In the genomic region with DNA sequence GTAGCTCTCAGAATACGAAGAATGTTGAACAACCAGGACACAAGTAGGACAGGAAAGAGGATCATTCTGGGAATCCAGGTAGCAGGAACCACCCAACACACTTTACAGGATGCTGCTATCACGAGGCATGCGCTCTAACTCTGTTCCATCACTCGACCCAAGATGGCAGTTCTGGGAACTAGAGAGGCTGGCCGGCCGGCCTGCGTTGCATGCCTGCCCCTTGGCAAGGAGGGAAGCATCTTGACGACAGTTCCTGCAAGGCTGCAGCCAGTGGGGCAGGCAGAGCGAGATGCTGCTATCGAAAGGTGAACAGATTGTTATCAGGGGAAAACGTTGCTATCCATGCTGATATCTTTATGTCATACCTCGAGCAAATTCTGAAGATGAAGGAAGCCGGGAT, we compare ENCODE assay signal across 1 cellular context.
TF ChIP-seq lines count a peak whose summit lies in the region.

No MANE protein-coding gene starts in this region.

TF ChIP-seq in GM23338, 12 proteins besides CTCF, POLR2A, EP300 and RAD21:
- TF ChIP-seq, protein P1, sequence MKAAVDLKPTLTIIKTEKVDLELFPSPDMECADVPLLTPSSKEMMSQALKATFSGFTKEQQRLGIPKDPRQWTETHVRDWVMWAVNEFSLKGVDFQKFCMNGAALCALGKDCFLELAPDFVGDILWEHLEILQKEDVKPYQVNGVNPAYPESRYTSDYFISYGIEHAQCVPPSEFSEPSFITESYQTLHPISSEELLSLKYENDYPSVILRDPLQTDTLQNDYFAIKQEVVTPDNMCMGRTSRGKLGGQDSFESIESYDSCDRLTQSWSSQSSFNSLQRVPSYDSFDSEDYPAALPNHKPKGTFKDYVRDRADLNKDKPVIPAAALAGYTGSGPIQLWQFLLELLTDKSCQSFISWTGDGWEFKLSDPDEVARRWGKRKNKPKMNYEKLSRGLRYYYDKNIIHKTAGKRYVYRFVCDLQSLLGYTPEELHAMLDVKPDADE (IDR thresholded peaks at IDR 0.05), result no peak
- TF ChIP-seq, protein P2, sequence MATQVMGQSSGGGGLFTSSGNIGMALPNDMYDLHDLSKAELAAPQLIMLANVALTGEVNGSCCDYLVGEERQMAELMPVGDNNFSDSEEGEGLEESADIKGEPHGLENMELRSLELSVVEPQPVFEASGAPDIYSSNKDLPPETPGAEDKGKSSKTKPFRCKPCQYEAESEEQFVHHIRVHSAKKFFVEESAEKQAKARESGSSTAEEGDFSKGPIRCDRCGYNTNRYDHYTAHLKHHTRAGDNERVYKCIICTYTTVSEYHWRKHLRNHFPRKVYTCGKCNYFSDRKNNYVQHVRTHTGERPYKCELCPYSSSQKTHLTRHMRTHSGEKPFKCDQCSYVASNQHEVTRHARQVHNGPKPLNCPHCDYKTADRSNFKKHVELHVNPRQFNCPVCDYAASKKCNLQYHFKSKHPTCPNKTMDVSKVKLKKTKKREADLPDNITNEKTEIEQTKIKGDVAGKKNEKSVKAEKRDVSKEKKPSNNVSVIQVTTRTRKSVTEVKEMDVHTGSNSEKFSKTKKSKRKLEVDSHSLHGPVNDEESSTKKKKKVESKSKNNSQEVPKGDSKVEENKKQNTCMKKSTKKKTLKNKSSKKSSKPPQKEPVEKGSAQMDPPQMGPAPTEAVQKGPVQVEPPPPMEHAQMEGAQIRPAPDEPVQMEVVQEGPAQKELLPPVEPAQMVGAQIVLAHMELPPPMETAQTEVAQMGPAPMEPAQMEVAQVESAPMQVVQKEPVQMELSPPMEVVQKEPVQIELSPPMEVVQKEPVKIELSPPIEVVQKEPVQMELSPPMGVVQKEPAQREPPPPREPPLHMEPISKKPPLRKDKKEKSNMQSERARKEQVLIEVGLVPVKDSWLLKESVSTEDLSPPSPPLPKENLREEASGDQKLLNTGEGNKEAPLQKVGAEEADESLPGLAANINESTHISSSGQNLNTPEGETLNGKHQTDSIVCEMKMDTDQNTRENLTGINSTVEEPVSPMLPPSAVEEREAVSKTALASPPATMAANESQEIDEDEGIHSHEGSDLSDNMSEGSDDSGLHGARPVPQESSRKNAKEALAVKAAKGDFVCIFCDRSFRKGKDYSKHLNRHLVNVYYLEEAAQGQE (IDR thresholded peaks at IDR 0.05; ENCODE audit: unreplicated experiment), result no peak
- TF ChIP-seq, protein P3, sequence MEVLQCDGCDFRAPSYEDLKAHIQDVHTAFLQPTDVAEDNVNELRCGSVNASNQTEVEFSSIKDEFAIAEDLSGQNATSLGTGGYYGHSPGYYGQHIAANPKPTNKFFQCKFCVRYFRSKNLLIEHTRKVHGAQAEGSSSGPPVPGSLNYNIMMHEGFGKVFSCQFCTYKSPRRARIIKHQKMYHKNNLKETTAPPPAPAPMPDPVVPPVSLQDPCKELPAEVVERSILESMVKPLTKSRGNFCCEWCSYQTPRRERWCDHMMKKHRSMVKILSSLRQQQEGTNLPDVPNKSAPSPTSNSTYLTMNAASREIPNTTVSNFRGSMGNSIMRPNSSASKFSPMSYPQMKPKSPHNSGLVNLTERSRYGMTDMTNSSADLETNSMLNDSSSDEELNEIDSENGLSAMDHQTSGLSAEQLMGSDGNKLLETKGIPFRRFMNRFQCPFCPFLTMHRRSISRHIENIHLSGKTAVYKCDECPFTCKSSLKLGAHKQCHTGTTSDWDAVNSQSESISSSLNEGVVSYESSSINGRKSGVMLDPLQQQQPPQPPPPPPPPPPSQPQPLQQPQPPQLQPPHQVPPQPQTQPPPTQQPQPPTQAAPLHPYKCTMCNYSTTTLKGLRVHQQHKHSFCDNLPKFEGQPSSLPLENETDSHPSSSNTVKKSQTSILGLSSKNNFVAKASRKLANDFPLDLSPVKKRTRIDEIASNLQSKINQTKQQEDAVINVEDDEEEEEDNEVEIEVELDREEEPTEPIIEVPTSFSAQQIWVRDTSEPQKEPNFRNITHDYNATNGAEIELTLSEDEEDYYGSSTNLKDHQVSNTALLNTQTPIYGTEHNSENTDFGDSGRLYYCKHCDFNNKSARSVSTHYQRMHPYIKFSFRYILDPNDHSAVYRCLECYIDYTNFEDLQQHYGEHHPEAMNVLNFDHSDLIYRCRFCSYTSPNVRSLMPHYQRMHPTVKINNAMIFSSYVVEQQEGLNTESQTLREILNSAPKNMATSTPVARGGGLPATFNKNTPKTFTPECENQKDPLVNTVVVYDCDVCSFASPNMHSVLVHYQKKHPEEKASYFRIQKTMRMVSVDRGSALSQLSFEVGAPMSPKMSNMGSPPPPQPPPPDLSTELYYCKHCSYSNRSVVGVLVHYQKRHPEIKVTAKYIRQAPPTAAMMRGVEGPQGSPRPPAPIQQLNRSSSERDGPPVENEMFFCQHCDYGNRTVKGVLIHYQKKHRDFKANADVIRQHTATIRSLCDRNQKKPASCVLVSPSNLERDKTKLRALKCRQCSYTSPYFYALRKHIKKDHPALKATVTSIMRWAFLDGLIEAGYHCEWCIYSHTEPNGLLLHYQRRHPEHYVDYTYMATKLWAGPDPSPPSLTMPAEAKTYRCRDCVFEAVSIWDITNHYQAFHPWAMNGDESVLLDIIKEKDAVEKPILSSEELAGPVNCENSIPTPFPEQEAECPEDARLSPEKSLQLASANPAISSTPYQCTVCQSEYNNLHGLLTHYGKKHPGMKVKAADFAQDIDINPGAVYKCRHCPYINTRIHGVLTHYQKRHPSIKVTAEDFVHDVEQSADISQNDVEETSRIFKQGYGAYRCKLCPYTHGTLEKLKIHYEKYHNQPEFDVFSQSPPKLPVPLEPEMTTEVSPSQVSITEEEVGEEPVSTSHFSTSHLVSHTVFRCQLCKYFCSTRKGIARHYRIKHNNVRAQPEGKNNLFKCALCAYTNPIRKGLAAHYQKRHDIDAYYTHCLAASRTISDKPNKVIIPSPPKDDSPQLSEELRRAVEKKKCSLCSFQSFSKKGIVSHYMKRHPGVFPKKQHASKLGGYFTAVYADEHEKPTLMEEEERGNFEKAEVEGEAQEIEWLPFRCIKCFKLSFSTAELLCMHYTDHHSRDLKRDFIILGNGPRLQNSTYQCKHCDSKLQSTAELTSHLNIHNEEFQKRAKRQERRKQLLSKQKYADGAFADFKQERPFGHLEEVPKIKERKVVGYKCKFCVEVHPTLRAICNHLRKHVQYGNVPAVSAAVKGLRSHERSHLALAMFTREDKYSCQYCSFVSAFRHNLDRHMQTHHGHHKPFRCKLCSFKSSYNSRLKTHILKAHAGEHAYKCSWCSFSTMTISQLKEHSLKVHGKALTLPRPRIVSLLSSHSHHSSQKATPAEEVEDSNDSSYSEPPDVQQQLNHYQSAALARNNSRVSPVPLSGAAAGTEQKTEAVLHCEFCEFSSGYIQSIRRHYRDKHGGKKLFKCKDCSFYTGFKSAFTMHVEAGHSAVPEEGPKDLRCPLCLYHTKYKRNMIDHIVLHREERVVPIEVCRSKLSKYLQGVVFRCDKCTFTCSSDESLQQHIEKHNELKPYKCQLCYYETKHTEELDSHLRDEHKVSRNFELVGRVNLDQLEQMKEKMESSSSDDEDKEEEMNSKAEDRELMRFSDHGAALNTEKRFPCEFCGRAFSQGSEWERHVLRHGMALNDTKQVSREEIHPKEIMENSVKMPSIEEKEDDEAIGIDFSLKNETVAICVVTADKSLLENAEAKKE (CRISPR knock-in tag; IDR thresholded peaks at IDR 0.05), result no peak
- TF ChIP-seq POLR2AphosphoS5 (IDR thresholded peaks at IDR 0.05; ENCODE audit: low read depth), result no peak
- TF ChIP-seq EZH2 (IDR thresholded peaks at IDR 0.05; ENCODE audit: low read depth, unreplicated experiment), result no peak
- no peak for TF ChIP-seq CREB1 (CRISPR knock-in tag; IDR thresholded peaks at IDR 0.05; ENCODE audit: low read depth)
- no peak for TF ChIP-seq NANOG (IDR thresholded peaks at IDR 0.05; ENCODE audit: borderline replicate concordance)
- TF ChIP-seq STAT1 (IDR thresholded peaks at IDR 0.05; ENCODE audit: unreplicated experiment), result no peak
- no peak for TF ChIP-seq JUNB (IDR thresholded peaks at IDR 0.05; ENCODE audit: unreplicated experiment)
- no peak for TF ChIP-seq ZNF114 (CRISPR knock-in tag; IDR thresholded peaks at IDR 0.05)
- TF ChIP-seq ZNF331 (CRISPR knock-in tag; IDR thresholded peaks at IDR 0.05; ENCODE audit: low read depth), result no peak
- TF ChIP-seq EZH2phosphoT487 (IDR thresholded peaks at IDR 0.05; ENCODE audit: unreplicated experiment), result no peak
